ENCODE assay signal across 9 cellular contexts in the genomic region with DNA sequence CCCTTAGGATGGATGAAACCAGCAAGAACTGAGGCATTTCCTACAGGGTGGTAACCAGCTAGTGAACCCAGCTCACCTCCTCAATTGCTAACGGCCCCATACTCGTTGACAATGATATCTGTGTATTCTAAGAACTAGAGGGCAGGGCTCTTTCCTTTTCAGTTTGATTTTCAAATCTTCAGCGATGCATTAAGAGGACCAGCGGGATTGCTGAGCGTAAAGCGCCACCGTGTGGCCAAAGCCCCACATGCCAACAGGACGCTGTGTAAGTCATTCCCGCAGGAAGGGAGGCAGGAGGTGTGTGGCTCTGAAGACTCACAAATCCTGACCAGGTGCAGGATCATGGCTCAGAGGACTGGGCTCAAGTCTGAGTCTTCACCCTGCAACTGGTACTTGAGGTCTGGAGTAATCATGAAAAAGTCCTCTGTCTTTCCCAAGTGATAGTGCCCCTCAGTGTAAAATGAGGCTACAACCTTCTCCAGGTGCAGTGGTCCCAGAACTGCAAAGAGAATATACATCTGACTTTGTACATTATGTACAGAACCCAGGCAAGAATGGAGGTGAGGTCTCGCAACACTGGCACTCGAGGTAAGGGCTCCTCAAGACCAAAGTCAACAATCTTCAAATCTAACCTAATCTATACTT. TPM values are rescaled to one million over a fixed set of nuclear protein-coding genes. Genes with fewer than 3 reads are reported as not detected.
DNase-seq lines count a peak whose midpoint lies in the region; ATAC-seq and TF ChIP-seq lines count a peak whose summit lies in the region.
"Had no signal": no experiment of that assay in that cellular context is flagged by ENCODE, and none has a peak within 500 bp of the region (broad histone marks: within the 10 kb centered on the region; RNA-seq: fewer than 3 reads in every experiment).

No MANE protein-coding gene starts in this region.

- H3K4me3 Mint-ChIP-seq in naive thymus-derived CD4-positive, alpha-beta T cell = peak overlapping the region in 2 of 10 donors; percentile 7 to 27
- H3K4me3 Mint-ChIP-seq in stimulated activated effector memory CD8-positive, alpha-beta T cell treated with anti-CD3 and anti-CD28 coated beads, Interleukin-12 subunit alpha, Interleukin-12 subunit beta, amount 100 ng/mL, for 72 hours = no peak overlapping the region

- H3K4me1 Mint-ChIP-seq in naive thymus-derived CD4-positive, alpha-beta T cell = peaks cover 0 to 37% (median 7%) of the 10 kb centered on the region in 7 donors
- H3K4me1 Mint-ChIP-seq in stimulated activated effector memory CD8-positive, alpha-beta T cell treated with anti-CD3 and anti-CD28 coated beads, Interleukin-12 subunit alpha, Interleukin-12 subunit beta, amount 100 ng/mL, for 72 hours = peaks cover 10% of the 10 kb centered on the region

- H3K4me2 ChIP-seq in OCI-LY3 (ENCODE audit: low read length) = peak overlapping the region; percentile 52

- no peaks in the 10 kb centered on the region for H3K36me3 Mint-ChIP-seq in naive thymus-derived CD4-positive, alpha-beta T cell
- no peaks in the 10 kb centered on the region for H3K36me3 Mint-ChIP-seq in stimulated activated effector memory CD8-positive, alpha-beta T cell treated with anti-CD3 and anti-CD28 coated beads, Interleukin-12 subunit alpha, Interleukin-12 subunit beta, amount 100 ng/mL, for 72 hours

- peaks cover 23% of the 10 kb centered on the region for H3K4me1 ChIP-seq in OCI-LY3 (ENCODE audit: low read length)
- H3K4me1 ChIP-seq in naive thymus-derived CD4-positive, alpha-beta T cell (ENCODE audit: control insufficient read depth in 2 of 2, insufficient read depth in 2 of 2, low read length in 2 of 2) = no peaks in the 10 kb centered on the region

- no peaks in the 10 kb centered on the region for H3K9me3 Mint-ChIP-seq in naive thymus-derived CD4-positive, alpha-beta T cell
- no peaks in the 10 kb centered on the region for H3K9me3 Mint-ChIP-seq in stimulated activated effector memory CD8-positive, alpha-beta T cell treated with anti-CD3 and anti-CD28 coated beads, Interleukin-12 subunit alpha, Interleukin-12 subunit beta, amount 100 ng/mL, for 72 hours

- peak; percentile 74 for ATAC-seq in GM21381 (IDR thresholded peaks at IDR 0.05; ENCODE audit: unreplicated experiment)
- peak; percentile 83 for ATAC-seq in naive thymus-derived CD4-positive, alpha-beta T cell
- ATAC-seq in stimulated activated effector memory CD8-positive, alpha-beta T cell treated with anti-CD3 and anti-CD28 coated beads, Interleukin-12 subunit alpha, Interleukin-12 subunit beta, amount 100 ng/mL, for 72 hours = peak; percentile 82

- no peaks in the 10 kb centered on the region for H3K9me3 ChIP-seq in OCI-LY3 (ENCODE audit: insufficient read depth, low read length)
- no peaks in the 10 kb centered on the region for H3K9me3 ChIP-seq in naive thymus-derived CD4-positive, alpha-beta T cell (ENCODE audit: control insufficient read depth in 2 of 3, low read length in 3 of 3)

- H3K27ac Mint-ChIP-seq in naive thymus-derived CD4-positive, alpha-beta T cell = peak overlapping the region in 1 of 9 donors; percentile 76
- H3K27ac Mint-ChIP-seq in stimulated activated effector memory CD8-positive, alpha-beta T cell treated with anti-CD3 and anti-CD28 coated beads, Interleukin-12 subunit alpha, Interleukin-12 subunit beta, amount 100 ng/mL, for 72 hours = no peak overlapping the region

- no peak for TF ChIP-seq POLR2A in erythroblast (IDR thresholded peaks at IDR 0.05; ENCODE audit: low read length)

- peaks cover 17% of the 10 kb centered on the region for H3K27me3 ChIP-seq in OCI-LY3 (ENCODE audit: low read depth, low read length)
- H3K27me3 ChIP-seq in naive thymus-derived CD4-positive, alpha-beta T cell (ENCODE audit: control insufficient read depth in 2 of 2, insufficient read depth in 2 of 2, low read length in 2 of 2) = no peaks in the 10 kb centered on the region

- H2AFZ ChIP-seq in OCI-LY3 (ENCODE audit: low read depth, low read length) = no peak overlapping the region

- H3K27ac ChIP-seq in OCI-LY3 (ENCODE audit: low read length) = peak overlapping the region; percentile 57
- no peak overlapping the region for H3K27ac ChIP-seq in naive thymus-derived CD4-positive, alpha-beta T cell (ENCODE audit: low read depth, low read length)
- H3K27ac ChIP-seq: epithelial cell of prostate had no signal

- peak; percentile 99 for TF ChIP-seq CTCF in OCI-LY3 (IDR thresholded peaks at IDR 0.05; ENCODE audit: low read depth, low read length)

- no peaks in the 10 kb centered on the region for H3K79me2 ChIP-seq in OCI-LY3 (ENCODE audit: low read length)

- H4K20me1 ChIP-seq in OCI-LY3 (ENCODE audit: insufficient read depth, low read length) = no peaks in the 10 kb centered on the region

- in situ Hi-C loops in Caki2 (cut with HindIII; ENCODE audit: low pct_unique_long_range_greater_than_20kb, low sequenced_read_pairs) = no loop called here

- intact Hi-C loops in naive thymus-derived CD4-positive, alpha-beta T cell (cut with micrococcal nuclease) = loop anchor here (1.0 to 5.0 kb wide), 10 partner anchors 158 to 1769 kb away; no protein-coding TSS in a partner anchor

- peak; percentile 56 for DNase-seq in Caki2 (ENCODE audit: low read depth)
- DNase-seq in HuH-7 (ENCODE audit: low spot score) = peak; percentile 62
- DNase-seq in activated CD8-positive, alpha-beta memory T cell treated with anti-CD3 and anti-CD28 coated beads, Interleukin-2, amount 50 U/mL, for 48 hours = peak; percentile 90
- DNase-seq in erythroblast (lab: John Stamatoyannopoulos, UW) = peak; percentile 79 to 87
- peak; percentile 43 to 75 (median 66) for DNase-seq in naive thymus-derived CD4-positive, alpha-beta T cell
- peak; percentile 65 to 86 for DNase-seq in stimulated activated effector memory CD8-positive, alpha-beta T cell treated with anti-CD3 and anti-CD28 coated beads, Interleukin-12 subunit alpha, Interleukin-12 subunit beta, amount 100 ng/mL, for 72 hours (ENCODE audit: low spot score in 2 of 2)

- POLR2A ChIA-PET in naive thymus-derived CD4-positive, alpha-beta T cell (lab: Charles Lee) = no interaction called here

- CTCF ChIA-PET in naive thymus-derived CD4-positive, alpha-beta T cell (lab: Charles Lee) = interaction anchor here (1.1 to 2.8 kb wide), 4 partner anchors 10 to 1093 kb away, joined by 3 to 13 read pairs (median 4); no protein-coding TSS in a partner anchor

- H3K36me3 ChIP-seq in OCI-LY3 (replicated peaks; ENCODE audit: low read depth, low read length) = no peaks in the 10 kb centered on the region
- no peaks in the 10 kb centered on the region for H3K36me3 ChIP-seq in naive thymus-derived CD4-positive, alpha-beta T cell (ENCODE audit: control insufficient read depth in 2 of 3, insufficient read depth in 3 of 3, low read length in 3 of 3)

- peaks cover 10 to 25% (median 16%) of the 10 kb centered on the region in 5 donors for H3K27me3 Mint-ChIP-seq in naive thymus-derived CD4-positive, alpha-beta T cell

- H3K4me3 ChIP-seq in OCI-LY3 (ENCODE audit: low read length) = peak overlapping the region; percentile 15; the same call in 1 of the 2 replicates
- H3K4me3 ChIP-seq in naive thymus-derived CD4-positive, alpha-beta T cell (ENCODE audit: low read length) = no peak overlapping the region

- H3K9ac ChIP-seq in OCI-LY3 (ENCODE audit: low read length) = 0 out of 2 replicates have a peak overlapping the region, but pooled peaks have one; percentile 11

RNA-seq across cellular contexts. Expression of a gene that starts 40.9 kb away (rescaled TPM):
- not detected in 2 replicates for total RNA-seq in Caki2 (2014; rRNA removed; shearing (Covaris generic); ENCODE audit: low replicate concordance)
- not detected for total RNA-seq in naive thymus-derived CD4-positive, alpha-beta T cell
- not detected for polyA plus RNA-seq in naive thymus-derived CD4-positive, alpha-beta T cell
